ENCODE assay signal across 10 cellular contexts in the genomic region with DNA sequence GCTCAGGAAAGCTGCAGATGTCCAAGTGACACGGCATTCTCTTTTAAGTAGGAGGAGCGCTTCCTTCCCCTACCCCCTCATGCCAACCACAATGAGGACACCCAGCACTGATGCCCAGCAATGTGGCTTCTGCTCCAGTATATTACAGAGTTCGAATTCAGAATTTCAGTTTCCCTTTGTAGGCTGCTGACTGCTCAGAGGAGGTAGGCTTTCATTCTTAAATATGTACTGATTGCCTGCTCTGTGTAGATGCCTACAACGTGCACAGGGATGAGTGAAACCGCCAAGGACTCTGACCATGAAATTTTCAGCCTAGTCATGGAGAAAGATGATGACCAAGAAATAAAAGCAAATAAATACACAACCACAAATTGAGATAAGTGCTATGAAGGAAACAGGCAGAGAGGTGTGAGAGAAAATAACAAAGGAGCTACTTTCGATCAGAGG. TPM values are rescaled to one million over a fixed set of nuclear protein-coding genes. Genes with fewer than 3 reads are reported as not detected.
DNase-seq lines count a peak whose midpoint lies in the region; ATAC-seq, FAIRE-seq and TF ChIP-seq lines count a peak whose summit lies in the region.
"Had no signal": no experiment of that assay in that cellular context is flagged by ENCODE, and none has a peak within 500 bp of the region (broad histone marks: within the 10 kb centered on the region; RNA-seq: fewer than 3 reads in every experiment).

No MANE protein-coding gene starts in this region.

- H2AK5ac ChIP-seq in mesenchymal stem cell (ENCODE audit: low read length, severe bottlenecking): no peak overlapping the region

- no peak overlapping the region for H2BK12ac ChIP-seq in mesenchymal stem cell (ENCODE audit: low read length in 2 of 2)

- no peaks in the 10 kb centered on the region for H3K9me3 ChIP-seq in mesenchymal stem cell (ENCODE audit: control insufficient read depth, low read length)

- FAIRE-seq in GM12892 (lab: Jason Lieb, UNC): peak; percentile 56

- H3K9me3 Mint-ChIP-seq in T-helper 1 cell treated with Interleukin-12 subunit alpha and Interleukin-12 subunit beta and Interleukin-4 antibody, amounts not matched to agents 30 μg/mL and 1 μg/mL, for 36 hours: no peaks in the 10 kb centered on the region

- no peak overlapping the region for H2BK5ac ChIP-seq in mesenchymal stem cell (ENCODE audit: low read depth, low read length, poor library complexity, severe bottlenecking)

- no peak overlapping the region for H4K8ac ChIP-seq in mesenchymal stem cell (ENCODE audit: low read length)

- H3K4me3 Mint-ChIP-seq in T-helper 1 cell treated with Interleukin-12 subunit alpha and Interleukin-12 subunit beta and Interleukin-4 antibody, amounts not matched to agents 30 μg/mL and 1 μg/mL, for 36 hours: peak overlapping the region; percentile 71

- no peaks in the 10 kb centered on the region for H3K79me1 ChIP-seq in mesenchymal stem cell (replicated peaks; ENCODE audit: low read length, poor library complexity, severe bottlenecking)

- H3K4me1 ChIP-seq in mesenchymal stem cell (ENCODE audit: control insufficient read depth, insufficient read depth, low read depth, low read length): peaks cover 2% of the 10 kb centered on the region

- no peak overlapping the region for H2BK120ac ChIP-seq in mesenchymal stem cell (ENCODE audit: low read depth, low read length)

- no peaks in the 10 kb centered on the region for H3K27me3 Mint-ChIP-seq in T-helper 1 cell treated with Interleukin-12 subunit alpha and Interleukin-12 subunit beta and Interleukin-4 antibody, amounts not matched to agents 30 μg/mL and 1 μg/mL, for 36 hours (ENCODE audit: low read depth)

- TF ChIP-seq POLR2A in GM12892 (IDR thresholded peaks at IDR 0.05; ENCODE audit: low read depth, low read length): no peak

- intact Hi-C loops in dorsolateral prefrontal cortex (cut with DNase I): no loop called here

- H3K9ac ChIP-seq in mesenchymal stem cell (ENCODE audit: low read length): no peak overlapping the region

- H2BK15ac ChIP-seq in mesenchymal stem cell (ENCODE audit: low read depth, poor library complexity, severe bottlenecking): no peak overlapping the region

- H3K36me3 ChIP-seq in mesenchymal stem cell (ENCODE audit: control insufficient read depth in 1 of 2, insufficient read depth in 2 of 2, low read depth in 1 of 2, low read length in 2 of 2): no peaks in the 10 kb centered on the region

- H3K4me3 ChIP-seq in mesenchymal stem cell (ENCODE audit: insufficient read depth in 1 of 2, low read depth in 1 of 2, low read length in 2 of 2) (no peak overlapping the region), dorsolateral prefrontal cortex (no peak overlapping the region)

- no peak overlapping the region for H3K18ac ChIP-seq in mesenchymal stem cell (ENCODE audit: low read depth in 1 of 2, low read length in 2 of 2)

- ATAC-seq in GM21423 (IDR thresholded peaks at IDR 0.05; ENCODE audit: unreplicated experiment): peak; percentile 42

- H3K27me3 ChIP-seq in mesenchymal stem cell (ENCODE audit: control insufficient read depth in 1 of 2, insufficient read depth in 1 of 2, low read length in 2 of 2) (no peaks in the 10 kb centered on the region), dorsolateral prefrontal cortex (peaks cover 0 to 5% (median 0%) of the 10 kb centered on the region in 45 donors)

- WGBS in mesenchymal stem cell: 95% methylated on average over 4 of the region's 6 CpGs

- H4K91ac ChIP-seq in mesenchymal stem cell (ENCODE audit: low read length): no peak overlapping the region

- DNase-seq in GM12892 (ENCODE audit: insufficient read length) (no peak), mesenchymal stem cell (no peak), dorsolateral prefrontal cortex (no peak), cerebellar cortex (ENCODE audit: low spot score) (no peak), DMS53 (lab: John Stamatoyannopoulos, UW) (no peak), hypothalamus (lab: John Stamatoyannopoulos, UW) (no peak)
- DNase-seq: activated CD8-positive, alpha-beta memory T cell treated with anti-CD3 and anti-CD28 coated beads, Interleukin-2, amount 50 U/mL, for 4 hours; head of caudate nucleus had no signal

- peaks cover 5% of the 10 kb centered on the region for H3K36me3 Mint-ChIP-seq in T-helper 1 cell treated with Interleukin-12 subunit alpha and Interleukin-12 subunit beta and Interleukin-4 antibody, amounts not matched to agents 30 μg/mL and 1 μg/mL, for 36 hours (ENCODE audit: low read depth)

- H3K14ac ChIP-seq in mesenchymal stem cell (ENCODE audit: low read length in 2 of 2): no peak overlapping the region

- peak overlapping the region; percentile 83 for H3K27ac Mint-ChIP-seq in T-helper 1 cell treated with Interleukin-12 subunit alpha and Interleukin-12 subunit beta and Interleukin-4 antibody, amounts not matched to agents 30 μg/mL and 1 μg/mL, for 36 hours

- H3K23ac ChIP-seq in mesenchymal stem cell (ENCODE audit: low read length in 2 of 2): no peak overlapping the region

- H3K27ac ChIP-seq in mesenchymal stem cell (ENCODE audit: low read length, poor library complexity, severe bottlenecking): no peak overlapping the region
- no peak overlapping the region for H3K27ac ChIP-seq in dorsolateral prefrontal cortex

- peak overlapping the region in 1 of 2 experiments; percentile 17 for H3K4ac ChIP-seq in mesenchymal stem cell (ENCODE audit: low read depth in 1 of 2, low read length in 2 of 2)

- no peak overlapping the region for H3K4me2 ChIP-seq in mesenchymal stem cell (ENCODE audit: low read length, poor library complexity, severe bottlenecking)

- peaks cover 53% of the 10 kb centered on the region for H3K4me1 Mint-ChIP-seq in T-helper 1 cell treated with Interleukin-12 subunit alpha and Interleukin-12 subunit beta and Interleukin-4 antibody, amounts not matched to agents 30 μg/mL and 1 μg/mL, for 36 hours (ENCODE audit: low read depth)

- peak overlapping the region; percentile 15 for H2AFZ ChIP-seq in mesenchymal stem cell (ENCODE audit: low read depth, low read length)

- TF ChIP-seq CTCF in dorsolateral prefrontal cortex (IDR thresholded peaks at IDR 0.05 in 54 of 56, conservative IDR thresholded peaks at IDR 0.05 in 2 of 56; ENCODE audit: low read depth in 1 of 56, partially characterized antibody in 56 of 56): no peak

RNA-seq across cellular contexts. Expression of gene TNFAIP3, which starts 50.9 kb away (rescaled TPM):
- polyA plus RNA-seq in GM12892 (2012; ENCODE audit: missing spikeins): 172 TPM
- polyA plus RNA-seq in mesenchymal stem cell (2013, experiment 1 of 2): 8.2 TPM
- 7.2 TPM for polyA plus RNA-seq in mesenchymal stem cell (2013, experiment 2 of 2)
- total RNA-seq in dorsolateral prefrontal cortex: 10 to 100 TPM in 13 of 120 experiments, 1 to 10 TPM in 107; 1.6 to 33.7 (median 5.7) TPM
